In the genomic region with DNA sequence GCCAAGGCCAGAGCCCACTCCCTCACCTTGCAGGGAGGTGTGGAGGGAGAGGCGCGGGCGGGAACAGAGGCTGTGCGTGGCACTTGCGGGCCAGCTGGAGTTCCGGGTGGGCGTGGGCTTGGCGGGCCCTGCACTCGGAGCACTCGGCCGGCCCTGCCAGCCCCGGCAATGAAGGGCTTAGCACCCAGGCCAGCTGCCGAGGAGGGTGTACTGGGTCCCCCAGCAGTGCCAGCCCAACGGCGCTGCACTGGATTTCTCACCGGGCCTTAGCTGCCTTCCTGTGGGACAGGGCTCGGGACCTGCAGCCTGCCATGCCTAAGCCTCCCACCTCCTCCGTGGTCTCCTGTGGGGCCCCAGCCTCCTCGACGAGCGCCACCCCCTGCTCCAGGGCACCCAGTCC, we compare ENCODE assay signal across 3 cellular contexts.
"Had no signal": no experiment of that assay in that cellular context is flagged by ENCODE, and none has a peak within 500 bp of the region (broad histone marks: within the 10 kb centered on the region; RNA-seq: fewer than 3 reads in every experiment).

No MANE protein-coding gene starts in this region.

- H3K4me3 ChIP-seq: GM12878 had no signal

- DNase-seq: GDM1, GF-D8 had no signal
